ENCODE assay signal across 1 cellular context in the genomic region with DNA sequence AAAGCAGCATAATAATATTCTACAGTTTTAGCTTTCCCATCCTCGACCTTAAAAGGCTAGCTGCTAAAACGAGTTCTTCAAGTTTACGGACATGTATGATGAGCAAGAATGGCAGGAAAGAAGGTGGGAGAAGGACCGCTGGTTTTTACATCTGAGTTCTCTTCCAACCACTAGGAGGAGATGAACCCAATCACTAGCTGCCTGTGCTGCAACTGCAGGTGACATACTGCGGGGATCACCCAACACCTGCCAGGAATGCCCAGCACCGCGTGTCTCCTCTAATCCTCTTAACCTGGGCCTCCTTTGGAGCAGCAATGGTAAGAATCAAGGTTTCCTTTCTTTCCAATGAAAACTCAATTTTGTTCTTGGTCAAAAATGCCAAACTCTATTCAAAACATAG.
TF ChIP-seq lines count a peak whose summit lies in the region.

No MANE protein-coding gene starts in this region.

TF ChIP-seq in HepG2, 621 proteins besides CTCF, POLR2A, EP300 and RAD21 (continued from another document):
- no peak for TF ChIP-seq SNAPC4 (CRISPR knock-in tag; IDR thresholded peaks at IDR 0.05)
- no peak for TF ChIP-seq YY1 (IDR thresholded peaks at IDR 0.05; ENCODE audit: insufficient read depth, insufficient replicate concordance, low read depth, low read length)
- peak; percentile 86 for TF ChIP-seq ZBTB4 (CRISPR knock-in tag; IDR thresholded peaks at IDR 0.05; ENCODE audit: borderline replicate concordance)
- TF ChIP-seq IKZF5 (CRISPR knock-in tag; IDR thresholded peaks at IDR 0.05), result no peak
